ENCODE assay signal across 1 cellular context in the genomic region with DNA sequence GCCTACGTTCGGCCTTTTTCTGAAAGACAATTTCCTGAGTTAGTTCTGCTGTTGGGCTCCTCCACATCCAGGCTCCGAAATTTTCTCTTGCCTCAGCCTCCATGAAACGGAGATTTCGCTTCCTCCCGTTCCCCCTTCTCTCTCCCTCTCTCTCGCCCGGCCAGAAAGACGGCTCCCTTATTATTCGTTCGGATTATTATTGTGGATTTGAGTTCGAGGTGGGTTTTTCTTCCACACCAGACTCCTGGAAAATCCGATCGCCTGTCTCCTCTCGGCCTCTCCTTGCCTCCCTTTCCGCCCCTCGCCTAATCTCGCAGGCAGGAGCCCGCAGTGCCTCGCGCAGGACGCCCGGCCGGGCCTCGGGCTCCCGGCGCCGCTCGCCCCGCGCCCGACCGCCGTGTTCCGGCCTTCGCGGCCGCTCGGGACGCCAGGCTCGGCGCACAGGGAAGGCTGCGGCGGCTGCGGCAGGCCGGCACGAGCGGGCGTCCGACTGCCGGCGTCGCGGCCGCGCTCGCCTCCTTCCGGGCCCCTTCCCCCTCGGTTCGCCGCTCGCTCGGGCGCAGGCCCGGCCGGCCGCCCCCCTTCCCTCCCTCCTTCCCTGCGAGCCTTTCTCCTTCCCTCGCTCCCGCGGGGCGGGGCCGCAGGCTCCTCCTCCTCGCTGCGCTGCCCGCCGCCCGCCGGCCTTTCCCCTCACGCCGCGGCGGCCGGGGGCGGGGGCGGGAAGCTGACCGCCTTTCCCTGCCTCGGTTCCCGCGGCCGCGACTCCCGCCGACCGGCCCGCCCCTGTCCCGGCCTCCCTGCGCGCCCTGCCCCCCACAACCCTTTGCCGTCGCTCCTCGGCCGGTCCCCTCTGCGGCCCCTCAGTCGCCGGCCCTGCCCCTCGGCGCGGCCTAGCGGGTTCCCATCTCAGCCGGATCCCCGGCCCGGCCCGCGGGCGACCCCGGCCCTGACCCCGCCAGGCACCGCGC.
TF ChIP-seq lines count a peak whose summit lies in the region.

A gene with protein sequence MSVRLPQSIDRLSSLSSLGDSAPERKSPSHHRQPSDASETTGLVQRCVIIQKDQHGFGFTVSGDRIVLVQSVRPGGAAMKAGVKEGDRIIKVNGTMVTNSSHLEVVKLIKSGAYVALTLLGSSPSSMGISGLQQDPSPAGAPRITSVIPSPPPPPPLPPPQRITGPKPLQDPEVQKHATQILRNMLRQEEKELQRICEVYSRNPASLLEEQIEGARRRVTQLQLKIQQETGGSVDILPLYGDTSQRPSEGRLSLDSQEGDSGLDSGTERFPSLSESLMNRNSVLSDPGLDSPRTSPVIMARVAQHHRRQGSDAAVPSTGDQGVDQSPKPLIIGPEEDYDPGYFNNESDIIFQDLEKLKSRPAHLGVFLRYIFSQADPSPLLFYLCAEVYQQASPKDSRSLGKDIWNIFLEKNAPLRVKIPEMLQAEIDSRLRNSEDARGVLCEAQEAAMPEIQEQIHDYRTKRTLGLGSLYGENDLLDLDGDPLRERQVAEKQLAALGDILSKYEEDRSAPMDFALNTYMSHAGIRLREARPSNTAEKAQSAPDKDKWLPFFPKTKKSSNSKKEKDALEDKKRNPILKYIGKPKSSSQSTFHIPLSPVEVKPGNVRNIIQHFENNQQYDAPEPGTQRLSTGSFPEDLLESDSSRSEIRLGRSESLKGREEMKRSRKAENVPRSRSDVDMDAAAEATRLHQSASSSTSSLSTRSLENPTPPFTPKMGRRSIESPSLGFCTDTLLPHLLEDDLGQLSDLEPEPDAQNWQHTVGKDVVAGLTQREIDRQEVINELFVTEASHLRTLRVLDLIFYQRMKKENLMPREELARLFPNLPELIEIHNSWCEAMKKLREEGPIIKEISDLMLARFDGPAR (N-terminal part only) (minus strand): TSS at position 492 of the 968 bp plus-strand sequence. CDS start 1,412 bp downstream, outside the sequence.

TF ChIP-seq in HEK293, 187 proteins besides CTCF, POLR2A, EP300 and RAD21 (continued from another document and continues in another):
- TF ChIP-seq PRDM2 (tag by site-specific recombination; IDR thresholded peaks at IDR 0.05; ENCODE audit: borderline replicate concordance) (no peak), ZNF214 (tag by site-specific recombination; IDR thresholded peaks at IDR 0.05; ENCODE audit: borderline replicate concordance) (no peak), ZNF660 (tag by site-specific recombination; IDR thresholded peaks at IDR 0.05) (peak; percentile 55; the same call in 1 of the 2 replicates), YY1 (tag by site-specific recombination; IDR thresholded peaks at IDR 0.05) (no peak), KLF1 (tag by site-specific recombination; IDR thresholded peaks at IDR 0.05) (no peak), KLF8 (tag by site-specific recombination; IDR thresholded peaks at IDR 0.05) (0 out of 2 replicates have a peak, but pooled peaks have one; percentile 20), HOXD13 (CRISPR knock-in tag; IDR thresholded peaks at IDR 0.05; ENCODE audit: borderline replicate concordance) (no peak), BCL11B (tag by site-specific recombination; IDR thresholded peaks at IDR 0.05; ENCODE audit: low read depth) (no peak), PRDM10 (tag by site-specific recombination; IDR thresholded peaks at IDR 0.05) (peak; percentile 46; the same call in 1 of the 2 replicates), ZNF23 (tag by site-specific recombination; IDR thresholded peaks at IDR 0.05; ENCODE audit: borderline replicate concordance) (no peak), BCL11A (tag by site-specific recombination; IDR thresholded peaks at IDR 0.05; ENCODE audit: low read depth) (no peak), ZNF580 (tag by site-specific recombination; IDR thresholded peaks at IDR 0.05) (no peak), ZNF510 (tag by site-specific recombination; IDR thresholded peaks at IDR 0.05; ENCODE audit: insufficient replicate concordance) (no peak), ZNF280C (tag by site-specific recombination; IDR thresholded peaks at IDR 0.05) (no peak), ZNF521 (tag by site-specific recombination; IDR thresholded peaks at IDR 0.05) (no peak), ZNF292 (tag by site-specific recombination; IDR thresholded peaks at IDR 0.05; ENCODE audit: borderline replicate concordance, low read depth) (no peak), HOXC10 (CRISPR knock-in tag; IDR thresholded peaks at IDR 0.05) (no peak), ZNF654 (tag by site-specific recombination; IDR thresholded peaks at IDR 0.05; ENCODE audit: low read depth) (no peak), YY2 (tag by site-specific recombination; IDR thresholded peaks at IDR 0.05) (no peak), ZBTB21 (tag by site-specific recombination; IDR thresholded peaks at IDR 0.05) (no peak), ZSCAN5A (tag by site-specific recombination; IDR thresholded peaks at IDR 0.05) (no peak)
- TF ChIP-seq, protein P1, sequence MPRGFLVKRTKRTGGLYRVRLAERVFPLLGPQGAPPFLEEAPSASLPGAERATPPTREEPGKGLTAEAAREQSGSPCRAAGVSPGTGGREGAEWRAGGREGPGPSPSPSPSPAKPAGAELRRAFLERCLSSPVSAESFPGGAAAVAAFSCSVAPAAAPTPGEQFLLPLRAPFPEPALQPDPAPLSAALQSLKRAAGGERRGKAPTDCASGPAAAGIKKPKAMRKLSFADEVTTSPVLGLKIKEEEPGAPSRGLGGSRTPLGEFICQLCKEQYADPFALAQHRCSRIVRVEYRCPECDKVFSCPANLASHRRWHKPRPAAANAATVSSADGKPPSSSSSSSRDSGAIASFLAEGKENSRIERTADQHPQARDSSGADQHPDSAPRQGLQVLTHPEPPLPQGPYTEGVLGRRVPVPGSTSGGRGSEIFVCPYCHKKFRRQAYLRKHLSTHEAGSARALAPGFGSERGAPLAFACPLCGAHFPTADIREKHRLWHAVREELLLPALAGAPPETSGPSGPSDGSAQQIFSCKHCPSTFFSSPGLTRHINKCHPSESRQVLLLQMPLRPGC (tag by site-specific recombination; IDR thresholded peaks at IDR 0.05): no peak
- TF ChIP-seq, protein P2, sequence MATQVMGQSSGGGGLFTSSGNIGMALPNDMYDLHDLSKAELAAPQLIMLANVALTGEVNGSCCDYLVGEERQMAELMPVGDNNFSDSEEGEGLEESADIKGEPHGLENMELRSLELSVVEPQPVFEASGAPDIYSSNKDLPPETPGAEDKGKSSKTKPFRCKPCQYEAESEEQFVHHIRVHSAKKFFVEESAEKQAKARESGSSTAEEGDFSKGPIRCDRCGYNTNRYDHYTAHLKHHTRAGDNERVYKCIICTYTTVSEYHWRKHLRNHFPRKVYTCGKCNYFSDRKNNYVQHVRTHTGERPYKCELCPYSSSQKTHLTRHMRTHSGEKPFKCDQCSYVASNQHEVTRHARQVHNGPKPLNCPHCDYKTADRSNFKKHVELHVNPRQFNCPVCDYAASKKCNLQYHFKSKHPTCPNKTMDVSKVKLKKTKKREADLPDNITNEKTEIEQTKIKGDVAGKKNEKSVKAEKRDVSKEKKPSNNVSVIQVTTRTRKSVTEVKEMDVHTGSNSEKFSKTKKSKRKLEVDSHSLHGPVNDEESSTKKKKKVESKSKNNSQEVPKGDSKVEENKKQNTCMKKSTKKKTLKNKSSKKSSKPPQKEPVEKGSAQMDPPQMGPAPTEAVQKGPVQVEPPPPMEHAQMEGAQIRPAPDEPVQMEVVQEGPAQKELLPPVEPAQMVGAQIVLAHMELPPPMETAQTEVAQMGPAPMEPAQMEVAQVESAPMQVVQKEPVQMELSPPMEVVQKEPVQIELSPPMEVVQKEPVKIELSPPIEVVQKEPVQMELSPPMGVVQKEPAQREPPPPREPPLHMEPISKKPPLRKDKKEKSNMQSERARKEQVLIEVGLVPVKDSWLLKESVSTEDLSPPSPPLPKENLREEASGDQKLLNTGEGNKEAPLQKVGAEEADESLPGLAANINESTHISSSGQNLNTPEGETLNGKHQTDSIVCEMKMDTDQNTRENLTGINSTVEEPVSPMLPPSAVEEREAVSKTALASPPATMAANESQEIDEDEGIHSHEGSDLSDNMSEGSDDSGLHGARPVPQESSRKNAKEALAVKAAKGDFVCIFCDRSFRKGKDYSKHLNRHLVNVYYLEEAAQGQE (tag by site-specific recombination; IDR thresholded peaks at IDR 0.05): no peak
